In genomic region chr22:22528780-22529179, GRCh38 we compare ENCODE assay signal across 1 cellular context.
A peak's percentile ranks its signal among the peaks of the same experiment; 100 is the strongest.
TF ChIP-seq lines count a peak whose summit lies in the region.

No MANE protein-coding gene starts in this region.

TF ChIP-seq in K562, 482 proteins besides CTCF, POLR2A, EP300 and RAD21 (continued from another document and continues in another):
- no peak for TF ChIP-seq ASH1L (IDR thresholded peaks at IDR 0.05; ENCODE audit: borderline replicate concordance, low read depth, partially characterized antibody)
- no peak for TF ChIP-seq ATF2 (CRISPR knock-in tag; IDR thresholded peaks at IDR 0.05)
- no peak for TF ChIP-seq NCOA1 (IDR thresholded peaks at IDR 0.05; ENCODE audit: low read depth)
- no peak for TF ChIP-seq DACH1 (IDR thresholded peaks at IDR 0.05; ENCODE audit: partially characterized antibody)
- no peak for TF ChIP-seq E2F8 (IDR thresholded peaks at IDR 0.05; ENCODE audit: low read depth, partially characterized antibody)
- no peak for TF ChIP-seq TBP (optimal IDR thresholded peaks at IDR 0.05; ENCODE audit: low read depth, low read length)
- TF ChIP-seq ZNF140 (CRISPR knock-in tag; IDR thresholded peaks at IDR 0.05) = no peak
- TF ChIP-seq ZNF609 (CRISPR knock-in tag; IDR thresholded peaks at IDR 0.05; ENCODE audit: borderline replicate concordance) = peak; percentile 83; the same call in 1 of the 2 replicates
- TF ChIP-seq DNMT1 (IDR thresholded peaks at IDR 0.05) = no peak
- no peak for TF ChIP-seq ETS1 (conservative IDR thresholded peaks at IDR 0.05; ENCODE audit: control insufficient read depth, low read depth, low read length)
- no peak for TF ChIP-seq ZFP36 (IDR thresholded peaks at IDR 0.05; ENCODE audit: low read depth, low read length, partially characterized antibody)
- TF ChIP-seq GATA2 (CRISPR knock-in tag; IDR thresholded peaks at IDR 0.05) = no peak
- TF ChIP-seq ZNF3 (CRISPR knock-in tag; IDR thresholded peaks at IDR 0.05) = no peak
- 0 out of 2 replicates have a peak, but pooled peaks have one; percentile 22 for TF ChIP-seq ZFP91 (CRISPR knock-in tag; IDR thresholded peaks at IDR 0.05)
- TF ChIP-seq E2F5 (CRISPR knock-in tag; IDR thresholded peaks at IDR 0.05) = peak; percentile 37; the same call in 1 of the 2 replicates
- 0 out of 2 replicates have a peak, but pooled peaks have one; percentile 35 for TF ChIP-seq AFF4 (CRISPR knock-in tag; IDR thresholded peaks at IDR 0.05)
- TF ChIP-seq E2F1 (CRISPR knock-in tag; IDR thresholded peaks at IDR 0.05) = no peak
- TF ChIP-seq ZBTB26 (CRISPR knock-in tag; IDR thresholded peaks at IDR 0.05) = no peak
- no peak for TF ChIP-seq NR2C1 (IDR thresholded peaks at IDR 0.05)
- TF ChIP-seq NR2C1 (tag; IDR thresholded peaks at IDR 0.05) = no peak
- TF ChIP-seq ZNF408 (CRISPR knock-in tag; IDR thresholded peaks at IDR 0.05; ENCODE audit: low read depth) = no peak
- no peak for TF ChIP-seq NCOA4 (IDR thresholded peaks at IDR 0.05; ENCODE audit: partially characterized antibody)
- no peak for TF ChIP-seq PHF20 (IDR thresholded peaks at IDR 0.05; ENCODE audit: partially characterized antibody)
- no peak for TF ChIP-seq ETS2 (tag; IDR thresholded peaks at IDR 0.05; ENCODE audit: borderline replicate concordance, poor library complexity, severe bottlenecking)
- no peak for TF ChIP-seq RBFOX2 (IDR thresholded peaks at IDR 0.05; ENCODE audit: low read depth, low read length)
- TF ChIP-seq ZNF347 (CRISPR knock-in tag; IDR thresholded peaks at IDR 0.05; ENCODE audit: low read depth) = no peak
- no peak for TF ChIP-seq CBX8 (IDR thresholded peaks at IDR 0.05; ENCODE audit: borderline replicate concordance, extremely low read depth, low read depth, low read length, poor library complexity, severe bottlenecking)
- TF ChIP-seq PHB (CRISPR knock-in tag; IDR thresholded peaks at IDR 0.05) = no peak
- TF ChIP-seq ZKSCAN1 (IDR thresholded peaks at IDR 0.05; ENCODE audit: low read depth, low read length) = no peak
- TF ChIP-seq CREBBP (IDR thresholded peaks at IDR 0.05; ENCODE audit: low read depth, low read length) = no peak
- TF ChIP-seq TOE1 (IDR thresholded peaks at IDR 0.05; ENCODE audit: borderline replicate concordance) = no peak
- peak; percentile 79; the same call in 1 of the 2 replicates for TF ChIP-seq TOE1 (CRISPR knock-in tag; IDR thresholded peaks at IDR 0.05; ENCODE audit: borderline replicate concordance, low read depth)
- TF ChIP-seq ZSCAN29 (IDR thresholded peaks at IDR 0.05) = no peak
- TF ChIP-seq ZNF431 (CRISPR knock-in tag; IDR thresholded peaks at IDR 0.05) = no peak
- TF ChIP-seq HOXB6 (CRISPR knock-in tag; IDR thresholded peaks at IDR 0.05; ENCODE audit: borderline replicate concordance) = no peak
- no peak for TF ChIP-seq RNF219 (CRISPR knock-in tag; IDR thresholded peaks at IDR 0.05)
- no peak for TF ChIP-seq KLF13 (tag; IDR thresholded peaks at IDR 0.05; ENCODE audit: borderline replicate concordance, low read depth)
